ENCODE assay signal across 9 cellular contexts in the genomic region with DNA sequence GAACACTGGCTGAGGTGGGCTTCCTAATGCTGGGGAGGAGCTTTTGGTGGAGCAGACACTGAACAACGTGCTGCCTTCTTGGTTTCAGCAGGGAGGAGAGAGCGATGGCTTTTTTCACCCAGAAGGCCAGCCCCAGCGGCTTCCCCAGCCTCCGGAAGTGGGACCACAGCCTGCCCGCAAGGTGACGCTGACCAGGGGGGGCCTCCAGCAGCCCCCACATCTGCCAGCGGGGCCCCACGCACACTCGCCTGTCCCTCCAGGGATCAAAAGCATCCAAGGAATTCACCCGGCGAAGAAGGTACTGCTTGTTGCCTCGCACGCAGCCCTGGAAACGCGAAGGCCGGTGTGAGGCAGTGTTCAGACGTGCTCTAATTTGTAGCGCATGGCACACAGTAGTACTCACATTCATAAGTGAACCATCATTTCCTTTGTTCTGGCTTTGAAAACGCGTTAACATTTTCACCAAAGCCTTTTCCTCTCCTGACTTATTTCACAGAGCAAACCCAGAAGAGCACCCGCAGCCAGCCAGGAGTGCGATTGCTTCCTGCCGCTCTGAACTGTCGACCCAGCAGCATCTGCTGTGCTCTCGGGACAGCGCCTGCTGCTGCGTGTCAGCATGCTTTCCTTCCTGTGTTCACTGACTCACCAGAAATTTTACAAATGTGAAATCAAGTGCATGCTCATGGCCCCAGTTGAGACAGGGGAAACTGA. TPM values are rescaled to one million over a fixed set of nuclear protein-coding genes. Genes with fewer than 3 reads are reported as not detected.
A peak's percentile ranks its signal among the peaks of the same experiment; 100 is the strongest.
DNase-seq lines count a peak whose midpoint lies in the region; ATAC-seq and TF ChIP-seq lines count a peak whose summit lies in the region.
"Had no signal": no experiment of that assay in that cellular context is flagged by ENCODE, and none has a peak within 500 bp of the region (broad histone marks: within the 10 kb centered on the region; RNA-seq: fewer than 3 reads in every experiment).

No MANE protein-coding gene starts in this region.

- H3K14ac ChIP-seq in trophoblast cell (ENCODE audit: low read length): no peak overlapping the region

- H3K79me2 ChIP-seq in PC-9 (ENCODE audit: low read depth): 0 out of 2 replicates have a peak, but pooled peaks cover 17% of the 10 kb centered on the region
- H3K79me2 ChIP-seq in trophoblast cell (ENCODE audit: control insufficient read depth, insufficient read depth, low read length, poor library complexity): no peaks in the 10 kb centered on the region

- H3K36me3 Mint-ChIP-seq in activated naive CD4-positive, alpha-beta T cell treated with anti-CD3 and anti-CD28 coated beads, Interleukin-2, amount 50 U/mL, for 24 hours: peaks cover 4% of the 10 kb centered on the region

- H3K4me1 ChIP-seq in mucosa of rectum (ENCODE audit: control insufficient read depth in 2 of 2, insufficient read depth in 2 of 2, low read length in 2 of 2) (peaks cover 5 to 9% of the 10 kb centered on the region in 2 donors), PC-9 (replicated peaks; ENCODE audit: insufficient read depth) (no peaks in the 10 kb centered on the region), trophoblast cell (ENCODE audit: control insufficient read depth in 1 of 2, insufficient read depth in 2 of 2, low read length in 2 of 2) (peaks cover 0 to 2% of the 10 kb centered on the region in 2 experiments), esophagus muscularis mucosa (peaks cover 21 to 33% (median 27%) of the 10 kb centered on the region in 4 donors)
- H3K4me1 ChIP-seq: SJSA1 had no signal

- POLR2A ChIA-PET in PC-9 (lab: Charles Lee; ENCODE audit: unreplicated experiment): no interaction called here

- intact Hi-C loops in PC-9 (cut with micrococcal nuclease; ENCODE audit: unreplicated experiment) (no loop called here), esophagus muscularis mucosa (cut with DNase I) (loop anchor here (10.0 kb wide), 1 partner anchor 839 kb away; no protein-coding TSS in a partner anchor)

- peak; percentile 34 for ATAC-seq in GM19468 (IDR thresholded peaks at IDR 0.05; ENCODE audit: extremely low read depth, unreplicated experiment)

- no peak overlapping the region for H4K91ac ChIP-seq in trophoblast cell (ENCODE audit: low read depth, low read length)

- no peak overlapping the region for H2BK120ac ChIP-seq in trophoblast cell (ENCODE audit: insufficient read depth, low read length, poor library complexity)

- TF ChIP-seq POLR2A in esophagus muscularis mucosa (IDR thresholded peaks at IDR 0.05; ENCODE audit: low read depth): no peak

- peak overlapping the region; percentile 84 for H3K4me3 Mint-ChIP-seq in activated naive CD4-positive, alpha-beta T cell treated with anti-CD3 and anti-CD28 coated beads, Interleukin-2, amount 50 U/mL, for 24 hours

- TF ChIP-seq EP300 in esophagus muscularis mucosa (IDR thresholded peaks at IDR 0.05): no peak

- H3F3A ChIP-seq in PC-9 (ENCODE audit: insufficient read depth, low read depth): no peaks in the 10 kb centered on the region

- H3K18ac ChIP-seq in trophoblast cell (ENCODE audit: low read length): no peak overlapping the region

- H3K9me3 ChIP-seq in KOPT-K1 (ENCODE audit: insufficient read depth, low read length, poor library complexity, severe bottlenecking): no peaks in the 10 kb centered on the region
- no peaks in the 10 kb centered on the region for H3K9me3 ChIP-seq in mucosa of rectum (ENCODE audit: control insufficient read depth in 2 of 2, low read length in 2 of 2)
- no peaks in the 10 kb centered on the region for H3K9me3 ChIP-seq in PC-9 (ENCODE audit: insufficient read depth, low read depth)
- no peaks in the 10 kb centered on the region for H3K9me3 ChIP-seq in trophoblast cell (ENCODE audit: insufficient read depth, low read depth, low read length)
- no peaks in the 10 kb centered on the region for H3K9me3 ChIP-seq in esophagus muscularis mucosa
- H3K9me3 ChIP-seq: SJSA1 had no signal

- no peaks in the 10 kb centered on the region for H3K9me2 ChIP-seq in PC-9 (ENCODE audit: insufficient read depth)

- DNase-seq in PC-9 (no peak), trophoblast cell (no peak), esophagus muscularis mucosa (ENCODE audit: extremely low spot score) (no peak), DMS 273 (lab: John Stamatoyannopoulos, UW; ENCODE audit: unreplicated experiment) (no peak)

- no peak for TF ChIP-seq CTCF in PC-9 (conservative IDR thresholded peaks at IDR 0.05)
- TF ChIP-seq CTCF in esophagus muscularis mucosa (IDR thresholded peaks at IDR 0.05): no peak

- no peak overlapping the region for H3K4ac ChIP-seq in trophoblast cell (ENCODE audit: low read depth, low read length)

- peaks cover 57% of the 10 kb centered on the region for H3K4me1 Mint-ChIP-seq in activated naive CD4-positive, alpha-beta T cell treated with anti-CD3 and anti-CD28 coated beads, Interleukin-2, amount 50 U/mL, for 24 hours

- H2AFZ ChIP-seq in PC-9 (no peak overlapping the region), trophoblast cell (ENCODE audit: insufficient read depth, low read length, poor library complexity) (no peak overlapping the region)

- H3K27ac ChIP-seq in KOPT-K1 (ENCODE audit: low read depth, low read length, poor library complexity, severe bottlenecking) (peak overlapping the region; percentile 86), mucosa of rectum (ENCODE audit: low read depth in 2 of 2, low read length in 2 of 2) (peak overlapping the region; percentile 2 to 18), PC-9 (no peak overlapping the region), trophoblast cell (ENCODE audit: low read depth, low read length) (no peak overlapping the region), esophagus muscularis mucosa (replicated peaks in 1 of 4) (peak overlapping the region in 2 of 4 donors; percentile 14 to 19)
- H3K27ac ChIP-seq: SJSA1 had no signal

- no peak overlapping the region for H2BK12ac ChIP-seq in trophoblast cell (ENCODE audit: low read length)

- H2BK5ac ChIP-seq in trophoblast cell (ENCODE audit: low read depth, low read length, poor library complexity): no peak overlapping the region

- no peaks in the 10 kb centered on the region for H3K9me3 Mint-ChIP-seq in activated naive CD4-positive, alpha-beta T cell treated with anti-CD3 and anti-CD28 coated beads, Interleukin-2, amount 50 U/mL, for 24 hours

- H4K12ac ChIP-seq in trophoblast cell (ENCODE audit: low read depth, low read length): no peak overlapping the region

- H3K4me3 ChIP-seq in mucosa of rectum (ENCODE audit: low read length in 2 of 2) (no peak overlapping the region), PC-9 (no peak overlapping the region), trophoblast cell (ENCODE audit: low read depth, low read length) (no peak overlapping the region), esophagus muscularis mucosa (no peak overlapping the region)
- H3K4me3 ChIP-seq: SJSA1 had no signal

- H3K27me3 ChIP-seq in mucosa of rectum (ENCODE audit: control insufficient read depth in 2 of 2, insufficient read depth in 2 of 2, low read length in 2 of 2) (no peaks in the 10 kb centered on the region), PC-9 (ENCODE audit: insufficient read depth, low read depth) (no peaks in the 10 kb centered on the region), trophoblast cell (ENCODE audit: insufficient read depth, low read length) (no peaks in the 10 kb centered on the region), esophagus muscularis mucosa (no peaks in the 10 kb centered on the region)
- H3K27me3 ChIP-seq: SJSA1 had no signal

- H3K23ac ChIP-seq in trophoblast cell (ENCODE audit: low read length): no peak overlapping the region

- H3K9ac ChIP-seq in mucosa of rectum (ENCODE audit: low read depth in 1 of 2, low read length in 2 of 2) (no peak overlapping the region), trophoblast cell (ENCODE audit: low read length) (no peak overlapping the region)

- no peaks in the 10 kb centered on the region for H3K79me1 ChIP-seq in trophoblast cell (ENCODE audit: low read length)

- peaks cover 74% of the 10 kb centered on the region for H4K20me1 ChIP-seq in PC-9 (ENCODE audit: insufficient read depth)

- no TSS peak for BruUV-seq in PC-9 (replicated peaks; lab: Mats Ljungman, UMichigan)

- no peak overlapping the region for H2AK5ac ChIP-seq in trophoblast cell (ENCODE audit: low read length)

- CTCF ChIA-PET in PC-9 (lab: Charles Lee): interaction anchor here (0.5 kb wide), 1 partner anchor 163 kb away, joined by 3 read pairs; no protein-coding TSS in a partner anchor

- no CpG with 5 or more reads among the region's 27 CpGs for WGBS in trophoblast cell (ENCODE audit: extremely low coverage, insufficient coverage, insufficient read length)
- WGBS in esophagus muscularis mucosa: 45% methylated on average over 15 of the region's 27 CpGs

- no peaks in the 10 kb centered on the region for H3K27me3 Mint-ChIP-seq in activated naive CD4-positive, alpha-beta T cell treated with anti-CD3 and anti-CD28 coated beads, Interleukin-2, amount 50 U/mL, for 24 hours

- H3K27ac Mint-ChIP-seq in activated naive CD4-positive, alpha-beta T cell treated with anti-CD3 and anti-CD28 coated beads, Interleukin-2, amount 50 U/mL, for 24 hours: peak overlapping the region; percentile 89

- H4K8ac ChIP-seq in trophoblast cell (ENCODE audit: low read depth, low read length): no peak overlapping the region

- H3K4me2 ChIP-seq in PC-9: no peak overlapping the region
- no peak overlapping the region for H3K4me2 ChIP-seq in trophoblast cell (ENCODE audit: low read length)

- peaks cover 67% of the 10 kb centered on the region for H3K36me3 ChIP-seq in KOPT-K1 (ENCODE audit: insufficient read depth, low read length)
- peaks cover 43 to 48% of the 10 kb centered on the region in 2 donors for H3K36me3 ChIP-seq in mucosa of rectum (ENCODE audit: control insufficient read depth in 2 of 2, insufficient read depth in 2 of 2, low read length in 2 of 2)
- H3K36me3 ChIP-seq in PC-9 (ENCODE audit: low read depth): peaks cover 26% of the 10 kb centered on the region; the same call in 1 of the 2 replicates
- peaks cover 17 to 35% of the 10 kb centered on the region in 2 experiments for H3K36me3 ChIP-seq in trophoblast cell (ENCODE audit: control insufficient read depth in 1 of 2, insufficient read depth in 2 of 2, low read length in 2 of 2)
- peaks cover 17 to 59% (median 49%) of the 10 kb centered on the region in 4 donors for H3K36me3 ChIP-seq in esophagus muscularis mucosa

RNA-seq across cellular contexts. Expression of gene SHH, which starts 48.4 kb away (rescaled TPM):
- total RNA-seq in PC-9 (2021) (not detected in 2 replicates), esophagus muscularis mucosa (not detected)
- polyA plus RNA-seq in trophoblast cell (2013): 0.03 TPM in 1 of 2 replicates, not detected in the other
- total RNA-seq: SJSA1 had no signal

Comparison
In these comparisons a context has a peak if more than half of its experiments do, and no peak if none do; other contexts are left out.
1. H3K27ac ChIP-seq: peak in KOPT-K1 (single experiment) and mucosa of rectum (2 of 2); none in PC-9 (single experiment) and trophoblast cell (single experiment).